ENCODE assay signal across 6 cellular contexts in the genomic region with DNA sequence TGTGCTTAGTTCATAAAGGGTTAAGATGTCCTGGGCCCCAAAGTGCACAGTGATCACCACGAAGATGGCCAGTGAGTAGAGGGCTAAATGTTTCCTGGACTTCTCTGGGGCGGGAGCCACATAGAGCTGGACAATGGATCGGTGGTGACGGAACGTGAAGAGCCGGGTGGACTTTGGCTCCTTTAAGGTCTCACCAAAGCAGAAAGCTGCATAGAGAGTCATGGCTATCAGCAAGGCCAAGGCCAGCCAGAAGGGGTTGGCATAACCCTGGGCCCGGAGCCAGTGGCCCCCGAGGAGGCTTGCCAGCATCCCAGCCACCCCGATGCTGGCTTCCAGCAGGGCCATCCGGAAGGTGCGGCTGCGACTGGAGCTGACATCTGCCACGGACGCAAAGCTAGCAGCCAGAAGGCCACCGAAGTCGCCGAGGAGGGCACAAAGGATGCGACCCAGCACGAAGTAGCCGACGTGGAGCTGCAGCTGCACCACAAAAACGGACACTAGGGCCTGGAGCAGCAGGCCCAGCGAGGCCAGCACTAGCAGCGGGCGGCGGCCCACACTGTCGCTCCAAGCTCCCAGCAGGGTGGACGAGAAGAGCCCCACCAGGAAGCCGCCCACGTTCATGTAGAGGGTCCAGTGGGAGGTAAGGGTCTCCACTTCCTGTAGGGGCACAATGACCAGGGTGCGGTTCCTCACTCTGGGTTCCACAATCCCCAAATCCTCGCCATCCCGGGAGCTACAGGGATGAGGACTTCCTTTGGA. TPM values are rescaled to one million over a fixed set of nuclear protein-coding genes. Genes with fewer than 3 reads are reported as not detected.
A peak's percentile ranks its signal among the peaks of the same experiment; 100 is the strongest.
DNase-seq lines count a peak whose midpoint lies in the region; ATAC-seq and TF ChIP-seq lines count a peak whose summit lies in the region.

No MANE protein-coding gene starts in this region.

- H3K4me2 ChIP-seq in parathyroid adenoma (ENCODE audit: low read length) = peak overlapping the region; percentile 85

- no peak for ATAC-seq in HG02623 (IDR thresholded peaks at IDR 0.05; ENCODE audit: unreplicated experiment)

- WGBS in HUES64 = 42% methylated on average over 33 of the region's 33 CpGs
- WGBS in lower leg skin, 2 donors = 58 to 62% methylated on average over 33 of the region's 33 CpGs

- no peaks in the 10 kb centered on the region for H3K36me3 ChIP-seq in HUES64 (ENCODE audit: insufficient read depth, low read length)
- H3K36me3 ChIP-seq in parathyroid adenoma (ENCODE audit: control insufficient read depth, insufficient read depth, low read length) = no peaks in the 10 kb centered on the region

- peak overlapping the region; percentile 67 for H3K4me3 ChIP-seq in HUES64 (ENCODE audit: low read length)
- peak overlapping the region; percentile 73 for H3K4me3 ChIP-seq in parathyroid adenoma (ENCODE audit: low read depth, low read length)
- H3K4me3 ChIP-seq in lower leg skin (ENCODE audit: low read depth, poor library complexity, severe bottlenecking) = no peak overlapping the region

- peaks cover 67% of the 10 kb centered on the region for H3K27me3 ChIP-seq in HUES64 (ENCODE audit: insufficient read depth, low read length)
- no peaks in the 10 kb centered on the region for H3K27me3 ChIP-seq in parathyroid adenoma (ENCODE audit: control insufficient read depth, insufficient read depth, low read length)

- DNase-seq in cerebellar cortex (ENCODE audit: low spot score) = peak; percentile 50
- no peak for DNase-seq in lower leg skin (ENCODE audit: low spot score in 2 of 2)
- DNase-seq in DMS 273 treated with DMSO at 0.1 percent for 48 hours (lab: John Stamatoyannopoulos, UW) = no peak

- no peak overlapping the region for H3K27ac ChIP-seq in HUES64 (ENCODE audit: low read depth, low read length)
- H3K27ac ChIP-seq in parathyroid adenoma = no peak overlapping the region

- intact Hi-C loops in lower leg skin (cut with DNase I; ENCODE audit: low total_unique reads) = no loop called here

- H3K9ac ChIP-seq in HUES64 (ENCODE audit: low read depth, low read length) = no peak overlapping the region
- no peak overlapping the region for H3K9ac ChIP-seq in parathyroid adenoma

- H3K9me3 ChIP-seq in HUES64 (ENCODE audit: insufficient read depth, low read depth, low read length) (no peaks in the 10 kb centered on the region), parathyroid adenoma (ENCODE audit: control insufficient read depth, low read length) (no peaks in the 10 kb centered on the region)

- no peaks in the 10 kb centered on the region for H3K79me2 ChIP-seq in parathyroid adenoma

- H2AFZ ChIP-seq in parathyroid adenoma = no peak overlapping the region

- TF ChIP-seq POLR2A in lower leg skin (IDR thresholded peaks at IDR 0.05) = no peak

- TF ChIP-seq CTCF in parathyroid adenoma (IDR thresholded peaks at IDR 0.05) (no peak), lower leg skin (IDR thresholded peaks at IDR 0.05) (no peak)

- H3K4me1 ChIP-seq in HUES64 (ENCODE audit: insufficient read depth, low read length) (peaks cover 57% of the 10 kb centered on the region), parathyroid adenoma (peaks cover 13% of the 10 kb centered on the region)

RNA-seq across cellular contexts. Expression of gene SLC46A1, which starts 1.0 kb away (rescaled TPM):
- polyA plus RNA-seq in HUES64 (2013, experiment 1 of 2) = 3.7 TPM
- polyA plus RNA-seq in HUES64 (2013, experiment 2 of 2) = 3.4 TPM
- 10 to 100 TPM in 1 of 4 donors, 1 to 10 TPM in 2, under 1 TPM in 1; 0.89 to 11.5 (median 4.5) TPM for total RNA-seq in lower leg skin

RNA-seq across cellular contexts. Expression of gene SARM1, which starts 33.5 kb away (rescaled TPM):
- 5.7 TPM for polyA plus RNA-seq in HUES64 (2013, experiment 1 of 2)
- polyA plus RNA-seq in HUES64 (2013, experiment 2 of 2) = 3.0 TPM
- total RNA-seq in lower leg skin = 10 to 100 TPM in 3 of 4 donors, 1 to 10 TPM in 1; 4.0 to 15.4 (median 12.1) TPM

RNA-seq across cellular contexts. Expression of gene VTN, which starts 34.9 kb away (rescaled TPM):
- 1.6 TPM for polyA plus RNA-seq in HUES64 (2013, experiment 1 of 2)
- polyA plus RNA-seq in HUES64 (2013, experiment 2 of 2) = 3.2 TPM
- total RNA-seq in lower leg skin = under 1 TPM in 1 of 4 donors, not detected in 3; 0.10 TPM

RNA-seq across cellular contexts. Expression of gene SEBOX, which starts 40.0 kb away (rescaled TPM):
- not detected for polyA plus RNA-seq in HUES64 (2013, experiment 1 of 2)
- polyA plus RNA-seq in HUES64 (2013, experiment 2 of 2) = not detected
- not detected for total RNA-seq in lower leg skin

RNA-seq across cellular contexts. Expression of gene POLDIP2, which starts 47.7 kb away (rescaled TPM):
- 54.3 TPM for polyA plus RNA-seq in HUES64 (2013, experiment 1 of 2)
- polyA plus RNA-seq in HUES64 (2013, experiment 2 of 2) = 51.4 TPM
- 10 to 100 TPM; 52.1 to 90.2 (median 73.7) TPM for total RNA-seq in lower leg skin
